Comparison of ENCODE assay signal across 35 cellular contexts in genomic region chr7:30723776-30724175, GRCh38. TPM values are rescaled to one million over a fixed set of nuclear protein-coding genes. Genes with fewer than 3 reads are reported as not detected.
"Had no signal": no experiment of that assay in that cellular context is flagged by ENCODE, and none has a peak within 500 bp of the region (broad histone marks: within the 10 kb centered on the region; RNA-seq: fewer than 3 reads in every experiment).

No MANE protein-coding gene starts in this region.

- H3K9me3 ChIP-seq: adrenal gland, body of pancreas had no signal

- H3K4me3 ChIP-seq: adrenal gland, body of pancreas, breast epithelium had no signal

- H3K36me3 ChIP-seq: adrenal gland, brain microvascular endothelial cell, breast epithelium had no signal

- ATAC-seq: activated CD8-positive, alpha-beta T cell treated with anti-CD3 and anti-CD28 coated beads for 36 hours; activated naive CD4-positive, alpha-beta T cell treated with anti-CD3 and anti-CD28 coated beads, Interleukin-2, amount 50 U/mL, for 72 hours; activated T-cell treated with anti-CD3 and anti-CD28 coated beads, Interleukin-2, amount 50 U/mL, for 4 hours; activated T-cell treated with anti-CD3 and anti-CD28 coated beads, Interleukin-2, amount 50 U/mL, for 72 hours; activated T-helper 17 cell treated with anti-CD3 and anti-CD28 coated beads, Interleukin-2, amount 50 U/mL, for 72 hours; body of pancreas had no signal

- FAIRE-seq: astrocyte, TTC549 had no signal

- H3K27ac ChIP-seq: adrenal gland, body of pancreas, brain microvascular endothelial cell, breast epithelium had no signal

- H3K27me3 ChIP-seq: adrenal gland, body of pancreas, breast epithelium had no signal

- DNase-seq: activated B cell treated with CpG ODN at 0.5 μM for 24 hours; activated CD4-positive, alpha-beta memory T cell treated with anti-CD3 and anti-CD28 coated beads for 36 hours; activated CD4-positive, alpha-beta T cell treated with anti-CD3 and anti-CD28 coated beads for 4 hours; activated CD4-positive, alpha-beta T cell treated with anti-CD3 and anti-CD28 coated beads, Interleukin-2, amount 10 ng/mL, durations not matched to agents 24 days and 14 days; activated CD4-positive, alpha-beta T cell treated with anti-CD3 and anti-CD28 coated beads, Interleukin-2, amount 50 U/mL, for 1 hour; activated CD4-positive, alpha-beta T cell treated with anti-CD3 and anti-CD28 coated beads, Interleukin-2, amount 50 U/mL, for 4 hours; activated CD4-positive, CD25-positive, alpha-beta regulatory T cell treated with anti-CD3 and anti-CD28 coated beads, Interleukin-2, amount 50 U/mL, for 72 hours; activated CD8-positive, alpha-beta memory T cell treated with anti-CD3 and anti-CD28 coated beads, Interleukin-2, amount 50 U/mL, for 4 hours; activated CD8-positive, alpha-beta T cell treated with anti-CD3 and anti-CD28 coated beads for 36 hours; activated effector memory CD4-positive, alpha-beta T cell treated with anti-CD3 and anti-CD28 coated beads, Interleukin-2, amount 50 U/mL, for 16 hours; activated gamma-delta T cell treated with Interleukin-2 at 50 U/mL for 16 hours; activated naive CD4-positive, alpha-beta T cell; activated naive CD4-positive, alpha-beta T cell treated with anti-CD3 and anti-CD28 coated beads for 36 hours; activated naive CD4-positive, alpha-beta T cell treated with anti-CD3 and anti-CD28 coated beads, Interleukin-2, amount 50 U/mL, for 16 hours; activated naive CD8-positive, alpha-beta T cell treated with anti-CD3 and anti-CD28 coated beads for 36 hours; activated T-cell treated with anti-CD3 and anti-CD28 coated beads for 4 hours; activated T-cell treated with anti-CD3 and anti-CD28 coated beads, Interleukin-2, amount 50 U/mL, for 1 hour; activated T-cell treated with anti-CD3 and anti-CD28 coated beads, Interleukin-2, amount 50 U/mL, for 4 hours; activated T-cell treated with anti-CD3 and anti-CD28 coated beads, Interleukin-2, amount 50 U/mL, for 72 hours; adrenal gland; amniotic stem cell; body of pancreas; brain microvascular endothelial cell; central memory CD4-positive, alpha-beta T cell; T-helper 1 cell; T-helper 2 cell; T-helper 9 cell had no signal

- H3K4me1 ChIP-seq: adrenal gland, body of pancreas, breast epithelium had no signal

RNA-seq across cellular contexts. Expression of gene INMT, which starts 28.2 kb away (rescaled TPM):
- total RNA-seq: activated CD4-positive, alpha-beta memory T cell treated with anti-CD3 and anti-CD28 coated beads for 36 hours; activated CD4-positive, alpha-beta T cell treated with anti-CD3 and anti-CD28 coated beads, Interleukin-2, amount 10 ng/mL, durations not matched to agents 24 days and 14 days; activated CD8-positive, alpha-beta memory T cell treated with anti-CD3 and anti-CD28 coated beads for 36 hours; activated CD8-positive, alpha-beta T cell treated with anti-CD3 and anti-CD28 coated beads for 36 hours had no signal

RNA-seq across cellular contexts. Expression of gene CRHR2, which starts 41.5 kb away (rescaled TPM):
- total RNA-seq: activated B cell treated with CpG ODN at 0.5 μM for 24 hours; activated CD4-positive, alpha-beta T cell treated with anti-CD3 and anti-CD28 coated beads, Interleukin-2, amount 10 ng/mL, durations not matched to agents 24 days and 14 days; activated CD8-positive, alpha-beta memory T cell treated with anti-CD3 and anti-CD28 coated beads for 36 hours; activated CD8-positive, alpha-beta T cell treated with anti-CD3 and anti-CD28 coated beads for 36 hours; activated naive CD4-positive, alpha-beta T cell treated with anti-CD3 and anti-CD28 coated beads for 36 hours; activated naive CD4-positive, alpha-beta T cell treated with anti-CD3 and anti-CD28 coated beads, Interleukin-2, amount 50 U/mL, for 72 hours; activated naive CD8-positive, alpha-beta T cell treated with anti-CD3 and anti-CD28 coated beads for 36 hours; activated T-cell treated with anti-CD3 and anti-CD28 coated beads, Interleukin-2, amount 50 U/mL, for 4 hours; activated T-cell treated with anti-CD3 and anti-CD28 coated beads, Interleukin-2, amount 50 U/mL, for 72 hours; activated T-helper 1 cell treated with anti-CD3 and anti-CD28 coated beads, Interleukin-12 subunit alpha, Interleukin-12 subunit beta, Interleukin-2, Interleukin-4 antibody, amounts not matched to agents 30 ng/mL and 10 ng/mL and 1 ng/mL, durations not matched to agents 14 hours and 24 hours and 36 hours; activated T-helper 17 cell treated with anti-CD3 and anti-CD28 coated beads, Interleukin-2, amount 50 U/mL, for 72 hours; astrocyte had no signal
- polyA plus RNA-seq: aorta had no signal
